In genomic region chr6:139230421-139230840, GRCh38 we compare ENCODE assay signal across 10 cellular contexts.
DNase-seq lines count a peak whose midpoint lies in the region; ATAC-seq and TF ChIP-seq lines count a peak whose summit lies in the region.
"Had no signal": no experiment of that assay in that cellular context is flagged by ENCODE, and none has a peak within 500 bp of the region (broad histone marks: within the 10 kb centered on the region; RNA-seq: fewer than 3 reads in every experiment).

No MANE protein-coding gene starts in this region.

- ATAC-seq in HG03571 (IDR thresholded peaks at IDR 0.05; ENCODE audit: unreplicated experiment) (no peak), HG02623 (IDR thresholded peaks at IDR 0.05; ENCODE audit: unreplicated experiment) (no peak)

- no peak overlapping the region for H3K4me3 ChIP-seq in retinal pigment epithelial cell (ENCODE audit: low read length)

- DNase-seq in NCI-H524 (lab: John Stamatoyannopoulos, UW) (peak; percentile 5 to 73), NCI-H524 treated with DMSO at 0.1 percent for 48 hours (lab: John Stamatoyannopoulos, UW) (no peak), NCI-H2107 treated with DMSO at 0.1 percent for 48 hours (lab: John Stamatoyannopoulos, UW; ENCODE audit: unreplicated experiment) (peak; percentile 95), retinal pigment epithelial cell (ENCODE audit: low read depth) (no peak), NCI-H82 treated with DMSO at 0.1 percent for 48 hours (lab: John Stamatoyannopoulos, UW; ENCODE audit: unreplicated experiment) (no peak)
- DNase-seq in central memory CD4-positive, alpha-beta T cell: peak; percentile 10
- DNase-seq: activated CD4-positive, alpha-beta memory T cell treated with anti-CD3 and anti-CD28 coated beads for 36 hours; hypothalamus had no signal

- TF ChIP-seq CTCF in retinal pigment epithelial cell (conservative IDR thresholded peaks at IDR 0.05; ENCODE audit: low read depth, low read length): peak; percentile 16

Comparison
In these comparisons a context has a peak if more than half of its experiments do, and no peak if none do; other contexts are left out.
1. DNase-seq: peak in NCI-H524 (2 of 2), NCI-H2107 treated with DMSO at 0.1 percent for 48 hours (single experiment) and central memory CD4-positive, alpha-beta T cell (single experiment); none in NCI-H524 treated with DMSO at 0.1 percent for 48 hours (single experiment), retinal pigment epithelial cell (single experiment) and NCI-H82 treated with DMSO at 0.1 percent for 48 hours (single experiment).